6 cellular contexts compared by ENCODE assay signal in the genomic region with DNA sequence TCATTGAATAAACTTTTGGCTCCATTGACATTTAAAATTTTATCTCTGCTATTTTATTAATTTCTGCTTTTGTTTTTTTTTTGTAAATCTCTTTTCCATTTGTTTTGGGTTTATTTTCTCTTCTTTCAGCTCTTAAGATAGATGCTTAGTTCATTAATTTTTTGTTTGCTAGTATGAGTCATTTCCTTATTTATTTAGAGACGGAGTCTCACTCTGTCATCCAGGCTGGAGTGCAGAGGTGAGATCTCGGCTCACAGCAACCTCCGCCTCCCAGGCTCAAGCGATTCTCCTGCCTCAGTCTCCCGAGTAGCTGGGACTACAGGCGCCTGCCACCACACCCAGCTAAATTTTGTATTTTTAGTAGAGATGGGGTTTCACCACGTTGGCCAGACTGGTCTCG.
DNase-seq lines count a peak whose midpoint lies in the region; ATAC-seq, FAIRE-seq and TF ChIP-seq lines count a peak whose summit lies in the region.
"Not testable (repeated sequence)": the region's sequence is repeated elsewhere in the genome, so short reads cannot be mapped to it uniquely, and the experiment has no call there.

No MANE protein-coding gene starts in this region.

- H3K9me2 ChIP-seq in HCT116 (ENCODE audit: insufficient read depth); PC-3 (replicated peaks; ENCODE audit: low read length): not testable (repeated sequence)

- ATAC-seq in HCT116; K562; naive B cell (ENCODE audit: low read depth in 2 of 2): not testable (repeated sequence)
- peak; percentile 55 for ATAC-seq in PC-3

- not testable (repeated sequence) for H3F3A ChIP-seq in PC-3 (ENCODE audit: low read length, unreplicated experiment)

- WGBS in K562 (ENCODE audit: insufficient coverage, low coverage, missing lambda C conversion rate): 11% methylated on average over 8 of the region's 8 CpGs

- H3K4me1 Mint-ChIP-seq in naive B cell: peaks cover 0 to 11% (median 9%) of the 10 kb centered on the region in 3 donors

- H3K4me1 ChIP-seq in HCT116 (ENCODE audit: control insufficient read depth in 1 of 2, insufficient read depth in 2 of 2, low read length in 2 of 2); PC-3 (ENCODE audit: insufficient read depth, low read length); K562 (replicated peaks in 1 of 2; ENCODE audit: control insufficient read depth in 2 of 2, insufficient read depth in 2 of 2, low read length in 2 of 2): not testable (repeated sequence)

- intact Hi-C loops in HCT116 (cut with micrococcal nuclease); PC-3 (cut with micrococcal nuclease); K562 (cut with micrococcal nuclease): not testable (repeated sequence)

- H3K9ac ChIP-seq in HCT116 (ENCODE audit: low read length); PC-3 (ENCODE audit: low read length); K562 (ENCODE audit: insufficient read depth in 1 of 2, low read depth in 2 of 2, low read length in 2 of 2): not testable (repeated sequence)

- not testable (repeated sequence) for H3K27ac ChIP-seq in HCT116 (ENCODE audit: low read depth, low read length); PC-3 (ENCODE audit: low read length); K562 (ENCODE audit: extremely low read depth, low read depth, low read length)

- DNase-seq in DMS53 (lab: John Stamatoyannopoulos, UW) (peak; percentile 86), PC-3 (peak; percentile 38)
- DNase-seq in HCT116 (ENCODE audit: low read depth, low spot score); K562 (ENCODE audit: extremely low read depth in 1 of 4, low spot score in 3 of 4); frontal cortex (ENCODE audit: low spot score in 2 of 2); naive B cell: not testable (repeated sequence)

- H3K27ac Mint-ChIP-seq in naive B cell: peak overlapping the region in 4 of 6 donors; percentile 2 to 76 (median 56)

- H4K20me1 ChIP-seq in HCT116 (ENCODE audit: insufficient read depth); PC-3 (ENCODE audit: low read length); K562 (replicated peaks; ENCODE audit: control insufficient read depth, insufficient read depth, low read length): not testable (repeated sequence)

- in situ Hi-C loops in K562 (cut with MboI): not testable (repeated sequence)

- TF ChIP-seq RAD21 in HCT116 (IDR thresholded peaks at IDR 0.05; ENCODE audit: low read depth); K562 (CRISPR knock-in tag; conservative IDR thresholded peaks at IDR 0.05 in 1 of 2, IDR thresholded peaks at IDR 0.05 in 1 of 2): not testable (repeated sequence)

- not testable (repeated sequence) for FAIRE-seq in K562 (lab: Jason Lieb, UNC)
- peak; percentile 74 for FAIRE-seq in frontal cortex (lab: Jason Lieb, UNC)

- not testable (repeated sequence) for H3K79me2 ChIP-seq in HCT116 (ENCODE audit: insufficient read depth, low read length); PC-3 (ENCODE audit: low read length); K562 (ENCODE audit: control insufficient read depth, insufficient read depth, low read length)

- H2AFZ ChIP-seq in HCT116 (ENCODE audit: low read depth, low read length, poor library complexity, severe bottlenecking); PC-3 (ENCODE audit: low read length); K562 (ENCODE audit: low read depth, low read length): not testable (repeated sequence)

- not testable (repeated sequence) for H3K9me3 Mint-ChIP-seq in naive B cell

- not testable (repeated sequence) for TF ChIP-seq EP300 in K562 (IDR thresholded peaks at IDR 0.05; ENCODE audit: low read length)

- not testable (repeated sequence) for H3K4me3 ChIP-seq in HCT116 (replicated peaks in 1 of 2; ENCODE audit: low read depth in 1 of 2, low read length in 2 of 2); PC-3 (ENCODE audit: low read length); K562

- H3K9me3 ChIP-seq in HCT116 (ENCODE audit: control insufficient read depth in 1 of 2, insufficient read depth in 1 of 2, low read depth in 1 of 2, low read length in 2 of 2); PC-3 (ENCODE audit: low read length); K562 (replicated peaks; ENCODE audit: control insufficient read depth, insufficient read depth, low read depth, low read length): not testable (repeated sequence)

- RAD21 ChIA-PET in HCT116 (lab: Charles Lee; ENCODE audit: low non-redundant PET in 1 of 2, low total read pairs in 2 of 2, uncharacterized antibody in 2 of 2, unreplicated experiment in 2 of 2): not testable (repeated sequence)

- H3K27me3 ChIP-seq in HCT116 (ENCODE audit: insufficient read depth, low read length); PC-3 (ENCODE audit: low read length); K562 (ENCODE audit: control insufficient read depth in 2 of 2, insufficient read depth in 2 of 2, low read length in 2 of 2): not testable (repeated sequence)

- not testable (repeated sequence) for H3K27me3 Mint-ChIP-seq in naive B cell

- TF ChIP-seq CTCF in HCT116 (IDR thresholded peaks at IDR 0.05 in 2 of 3, conservative IDR thresholded peaks at IDR 0.05 in 1 of 3; ENCODE audit: borderline replicate concordance in 1 of 3, insufficient read depth in 1 of 3, low read depth in 2 of 3, low read length in 2 of 3); PC-3 (conservative IDR thresholded peaks at IDR 0.05; ENCODE audit: low read depth, low read length); K562 (IDR thresholded peaks at IDR 0.05 in 2 of 3, conservative IDR thresholded peaks at IDR 0.05 in 1 of 3; ENCODE audit: insufficient read depth in 2 of 3, low read depth in 1 of 3, low read length in 3 of 3): not testable (repeated sequence)

- POLR2A ChIA-PET in HCT116 (lab: Charles Lee); K562 (lab: Yijun Ruan, JAX): not testable (repeated sequence)
- POLR2A ChIA-PET in PC-3 (lab: Charles Lee; ENCODE audit: unreplicated experiment): interaction anchor here (0.6 kb wide), 1 partner anchor 527 kb away, joined by 4 read pairs; no protein-coding TSS in a partner anchor

- not testable (repeated sequence) for H3K36me3 ChIP-seq in HCT116 (ENCODE audit: control insufficient read depth in 1 of 2, insufficient read depth in 2 of 2, low read length in 2 of 2); PC-3 (ENCODE audit: low read depth, low read length); K562 (ENCODE audit: control insufficient read depth, insufficient read depth, low read length)

- not testable (repeated sequence) for BruUV-seq in HCT116 (replicated peaks; lab: Mats Ljungman, UMichigan); PC-3 (replicated peaks; lab: Mats Ljungman, UMichigan); K562 (replicated peaks; lab: Mats Ljungman, UMichigan)

- CTCF ChIA-PET in HCT116 (lab: Charles Lee): interaction anchor here (0.5 to 1.5 kb wide), 2 partner anchors 12 to 1483 kb away, joined by 4 read pairs; no protein-coding TSS in a partner anchor
- CTCF ChIA-PET in PC-3 (lab: Charles Lee); K562 (lab: Yijun Ruan, JAX; ENCODE audit: low intra/inter-chr PET ratio): not testable (repeated sequence)

- H3K4me2 ChIP-seq in HCT116 (ENCODE audit: low read length) (peak overlapping the region; percentile 17; the same call in 1 of the 2 replicates), PC-3 (ENCODE audit: low read length) (peak overlapping the region; percentile 28; the same call in 1 of the 2 replicates)
- H3K4me2 ChIP-seq in K562 (ENCODE audit: insufficient read depth, low read length): not testable (repeated sequence)

- not testable (repeated sequence) for H3K36me3 Mint-ChIP-seq in naive B cell

- H3K9me1 ChIP-seq in K562 (ENCODE audit: control insufficient read depth, insufficient read depth, low read length): not testable (repeated sequence)

- not testable (repeated sequence) for TF ChIP-seq POLR2A in HCT116 (IDR thresholded peaks at IDR 0.05; ENCODE audit: borderline replicate concordance, extremely low read depth, insufficient read depth, insufficient read length); K562 (conservative IDR thresholded peaks at IDR 0.05)

- H3K4me3 Mint-ChIP-seq in naive B cell: not testable (repeated sequence)

TF ChIP-seq in K562, 482 proteins besides CTCF, POLR2A, EP300 and RAD21 (continues in another document):
- TF ChIP-seq FOSL1 (tag; conservative IDR thresholded peaks at IDR 0.05) (peak; percentile 55), FOXA3 (CRISPR knock-in tag; conservative IDR thresholded peaks at IDR 0.05 in 1 of 2, IDR thresholded peaks at IDR 0.05 in 1 of 2) (peak; percentile 70 to 71; a peak in 3 of 4 replicates)
- TF ChIP-seq, protein P1, sequence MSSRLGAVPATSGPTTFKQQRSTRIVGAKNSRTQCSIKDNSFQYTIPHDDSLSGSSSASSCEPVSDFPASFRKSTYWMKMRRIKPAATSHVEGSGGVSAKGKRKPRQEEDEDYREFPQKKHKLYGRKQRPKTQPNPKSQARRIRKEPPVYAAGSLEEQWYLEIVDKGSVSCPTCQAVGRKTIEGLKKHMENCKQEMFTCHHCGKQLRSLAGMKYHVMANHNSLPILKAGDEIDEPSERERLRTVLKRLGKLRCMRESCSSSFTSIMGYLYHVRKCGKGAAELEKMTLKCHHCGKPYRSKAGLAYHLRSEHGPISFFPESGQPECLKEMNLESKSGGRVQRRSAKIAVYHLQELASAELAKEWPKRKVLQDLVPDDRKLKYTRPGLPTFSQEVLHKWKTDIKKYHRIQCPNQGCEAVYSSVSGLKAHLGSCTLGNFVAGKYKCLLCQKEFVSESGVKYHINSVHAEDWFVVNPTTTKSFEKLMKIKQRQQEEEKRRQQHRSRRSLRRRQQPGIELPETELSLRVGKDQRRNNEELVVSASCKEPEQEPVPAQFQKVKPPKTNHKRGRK (tag; IDR thresholded peaks at IDR 0.05): peak; percentile 76
